ENCODE assay signal across 31 cellular contexts in genomic region chr11:75500742-75501141, GRCh38. TPM values are rescaled to one million over a fixed set of nuclear protein-coding genes. Genes with fewer than 3 reads are reported as not detected.
DNase-seq lines count a peak whose midpoint lies in the region; ATAC-seq and TF ChIP-seq lines count a peak whose summit lies in the region.
"Had no signal": no experiment of that assay in that cellular context is flagged by ENCODE, and none has a peak within 500 bp of the region (broad histone marks: within the 10 kb centered on the region; RNA-seq: fewer than 3 reads in every experiment).

No MANE protein-coding gene starts in this region.

- no peak overlapping the region for H3K9ac ChIP-seq in BLaER1 treated with 17β-estradiol and CSF1 and Interleukin-3, amounts not matched to agents 10 nM and 100 nM
- no peak overlapping the region for H3K9ac ChIP-seq in HCT116 (ENCODE audit: low read length)

- H3K27me3 ChIP-seq in BLaER1 treated with 17β-estradiol and CSF1 and Interleukin-3, amounts not matched to agents 10 nM and 100 nM, result no peaks in the 10 kb centered on the region
- no peaks in the 10 kb centered on the region for H3K27me3 ChIP-seq in HCT116 (ENCODE audit: insufficient read depth, low read length)
- no peaks in the 10 kb centered on the region for H3K27me3 ChIP-seq in WERI-Rb-1 (ENCODE audit: insufficient read depth, low read depth, severe bottlenecking)
- H3K27me3 ChIP-seq: brain microvascular endothelial cell, heart right ventricle had no signal

- no peak overlapping the region for H2AFZ ChIP-seq in HCT116 (ENCODE audit: low read depth, low read length, poor library complexity, severe bottlenecking)

- no peaks in the 10 kb centered on the region for H3K27me3 Mint-ChIP-seq in neural crest cell (ENCODE audit: low read depth)
- H3K27me3 Mint-ChIP-seq: activated CD4-positive, alpha-beta memory T cell treated with anti-CD3 and anti-CD28 coated beads for 36 hours had no signal

- H3K4me2 ChIP-seq in BLaER1 treated with 17β-estradiol and CSF1 and Interleukin-3, amounts not matched to agents 10 nM and 100 nM, result peak overlapping the region in 7 of 11 experiments; percentile 6 to 47 (median 24); a peak in 9 of 22 replicates
- H3K4me2 ChIP-seq in HCT116 (ENCODE audit: low read length), result peak overlapping the region; percentile 77

- no TSS peak for BruUV-seq in HCT116 (replicated peaks; lab: Mats Ljungman, UMichigan)

- H3K4me3 ChIP-seq in BLaER1 treated with 17β-estradiol and CSF1 and Interleukin-3, amounts not matched to agents 10 nM and 100 nM, result no peak overlapping the region
- no peak overlapping the region for H3K4me3 ChIP-seq in HCT116 (replicated peaks in 1 of 2; ENCODE audit: low read depth in 1 of 2, low read length in 2 of 2)
- no peak overlapping the region for H3K4me3 ChIP-seq in WERI-Rb-1 (ENCODE audit: low read depth, low read length)
- H3K4me3 ChIP-seq: heart right ventricle, SK-N-MC had no signal

- RAD21 ChIA-PET in HCT116 (lab: Charles Lee; ENCODE audit: low non-redundant PET in 1 of 2, low total read pairs in 2 of 2, uncharacterized antibody in 2 of 2, unreplicated experiment in 2 of 2), result no interaction called here

- TF ChIP-seq RAD21 in HCT116 (IDR thresholded peaks at IDR 0.05; ENCODE audit: low read depth), result no peak

- DNase-seq in HCT116 (ENCODE audit: low read depth, low spot score) (no peak), WERI-Rb-1 (no peak), neural crest cell (ENCODE audit: low read depth, low spot score) (no peak), HK-2 (ENCODE audit: unreplicated experiment) (no peak), SW480 (ENCODE audit: low spot score) (no peak)
- DNase-seq: activated CD4-positive, alpha-beta memory T cell treated with anti-CD3 and anti-CD28 coated beads for 36 hours; activated CD4-positive, CD25-positive, alpha-beta regulatory T cell treated with anti-CD3 and anti-CD28 coated beads, Interleukin-2, amount 50 U/mL, for 72 hours; activated CD8-positive, alpha-beta memory T cell treated with anti-CD3 and anti-CD28 coated beads, Interleukin-2, amount 50 U/mL, for 4 hours; activated naive CD4-positive, alpha-beta T cell treated with anti-CD3 and anti-CD28 coated beads, Interleukin-2, amount 10 ng/mL, durations not matched to agents 7 days and 5 days; brain microvascular endothelial cell; C1 segment of cervical spinal cord; effector CD4-positive, alpha-beta T cell; EL; foreskin fibroblast; GOT3; heart right ventricle; KBM-7; MM.1S; NCI-H1417; NCI-H2029 treated with DMSO at 0.1 percent for 48 hours; NCI-H226; NCI-H748 treated with DMSO at 0.1 percent for 48 hours; small intestine; stimulated activated CD8-positive, alpha-beta memory T cell treated with anti-CD3 and anti-CD28 coated beads, Interleukin-4, amount 100 ng/mL, for 48 hours; substantia nigra had no signal

- TF ChIP-seq CTCF in HCT116 (IDR thresholded peaks at IDR 0.05 in 2 of 3, conservative IDR thresholded peaks at IDR 0.05 in 1 of 3; ENCODE audit: borderline replicate concordance in 1 of 3, insufficient read depth in 1 of 3, low read depth in 2 of 3, low read length in 2 of 3) (no peak), WERI-Rb-1 (IDR thresholded peaks at IDR 0.05; ENCODE audit: low read depth, low read length) (no peak), neural crest cell (conservative IDR thresholded peaks at IDR 0.05) (no peak)

- POLR2A ChIA-PET in HCT116 (lab: Charles Lee), result no interaction called here

- intact Hi-C loops in HCT116 (cut with micrococcal nuclease), result no loop called here

- CTCF ChIA-PET in HCT116 (lab: Charles Lee), result no interaction called here

- peaks cover 8% of the 10 kb centered on the region for H3K4me1 Mint-ChIP-seq in neural crest cell

- peak overlapping the region; percentile 75 for H3K27ac Mint-ChIP-seq in neural crest cell (ENCODE audit: unreplicated experiment)
- H3K27ac Mint-ChIP-seq: activated CD4-positive, alpha-beta memory T cell treated with anti-CD3 and anti-CD28 coated beads for 36 hours; activated naive CD4-positive, alpha-beta T cell treated with anti-CD3 and anti-CD28 coated beads, Interleukin-2, amount 10 ng/mL, durations not matched to agents 7 days and 5 days; activated T-helper 1 cell treated with anti-CD3 and anti-CD28 coated beads, Interleukin-12 subunit alpha, Interleukin-12 subunit beta, Interleukin-2, Interleukin-4 antibody, amounts not matched to agents 30 ng/mL and 10 ng/mL and 1 ng/mL, durations not matched to agents 14 hours and 24 hours and 36 hours; T-helper 1 cell treated with Interleukin-12 subunit alpha and Interleukin-12 subunit beta and Interleukin-4 antibody, amounts not matched to agents 30 μg/mL and 1 μg/mL, for 36 hours had no signal

- H3K36me3 Mint-ChIP-seq in neural crest cell (ENCODE audit: low read depth), result no peaks in the 10 kb centered on the region
- H3K36me3 Mint-ChIP-seq: activated CD4-positive, alpha-beta memory T cell treated with anti-CD3 and anti-CD28 coated beads for 36 hours had no signal

- H3K9me3 ChIP-seq in BLaER1 treated with 17β-estradiol and CSF1 and Interleukin-3, amounts not matched to agents 10 nM and 100 nM (replicated peaks in 1 of 11), result no peaks in the 10 kb centered on the region
- no peaks in the 10 kb centered on the region for H3K9me3 ChIP-seq in HCT116 (ENCODE audit: control insufficient read depth in 1 of 2, insufficient read depth in 1 of 2, low read depth in 1 of 2, low read length in 2 of 2)
- no peaks in the 10 kb centered on the region for H3K9me3 ChIP-seq in WERI-Rb-1 (ENCODE audit: severe bottlenecking)
- H3K9me3 ChIP-seq: heart right ventricle had no signal

- no peaks in the 10 kb centered on the region for H3K9me2 ChIP-seq in HCT116 (ENCODE audit: insufficient read depth)

- no peak overlapping the region for H3K4me3 Mint-ChIP-seq in neural crest cell
- H3K4me3 Mint-ChIP-seq: activated CD4-positive, alpha-beta memory T cell treated with anti-CD3 and anti-CD28 coated beads for 36 hours; activated naive CD4-positive, alpha-beta T cell treated with anti-CD3 and anti-CD28 coated beads, Interleukin-2, amount 10 ng/mL, durations not matched to agents 7 days and 5 days; activated T-helper 1 cell treated with anti-CD3 and anti-CD28 coated beads, Interleukin-12 subunit alpha, Interleukin-12 subunit beta, Interleukin-2, Interleukin-4 antibody, amounts not matched to agents 30 ng/mL and 10 ng/mL and 1 ng/mL, durations not matched to agents 14 hours and 24 hours and 36 hours; T-helper 1 cell treated with Interleukin-12 subunit alpha and Interleukin-12 subunit beta and Interleukin-4 antibody, amounts not matched to agents 30 μg/mL and 1 μg/mL, for 36 hours had no signal

- H3K9me3 Mint-ChIP-seq in neural crest cell, result no peaks in the 10 kb centered on the region
- H3K9me3 Mint-ChIP-seq: activated CD4-positive, alpha-beta memory T cell treated with anti-CD3 and anti-CD28 coated beads for 36 hours; activated naive CD4-positive, alpha-beta T cell treated with anti-CD3 and anti-CD28 coated beads, Interleukin-2, amount 10 ng/mL, durations not matched to agents 7 days and 5 days; activated T-helper 1 cell treated with anti-CD3 and anti-CD28 coated beads, Interleukin-12 subunit alpha, Interleukin-12 subunit beta, Interleukin-2, Interleukin-4 antibody, amounts not matched to agents 30 ng/mL and 10 ng/mL and 1 ng/mL, durations not matched to agents 14 hours and 24 hours and 36 hours; T-helper 1 cell treated with Interleukin-12 subunit alpha and Interleukin-12 subunit beta and Interleukin-4 antibody, amounts not matched to agents 30 μg/mL and 1 μg/mL, for 36 hours had no signal

- H3K36me3 ChIP-seq in BLaER1 treated with 17β-estradiol and CSF1 and Interleukin-3, amounts not matched to agents 10 nM and 100 nM, result no peaks in the 10 kb centered on the region
- no peaks in the 10 kb centered on the region for H3K36me3 ChIP-seq in HCT116 (ENCODE audit: control insufficient read depth in 1 of 2, insufficient read depth in 2 of 2, low read length in 2 of 2)
- no peaks in the 10 kb centered on the region for H3K36me3 ChIP-seq in WERI-Rb-1
- H3K36me3 ChIP-seq: brain microvascular endothelial cell, heart right ventricle had no signal

- peaks cover 9 to 23% (median 11%) of the 10 kb centered on the region in 10 experiments; a peak in 17 of 20 replicates for H3K4me1 ChIP-seq in BLaER1 treated with 17β-estradiol and CSF1 and Interleukin-3, amounts not matched to agents 10 nM and 100 nM
- H3K4me1 ChIP-seq in HCT116 (ENCODE audit: control insufficient read depth in 1 of 2, insufficient read depth in 2 of 2, low read length in 2 of 2), result peaks cover 26 to 47% of the 10 kb centered on the region in 2 experiments

- H3K27ac ChIP-seq in BLaER1 treated with 17β-estradiol and CSF1 and Interleukin-3, amounts not matched to agents 10 nM and 100 nM, result no peak overlapping the region
- H3K27ac ChIP-seq in HCT116 (ENCODE audit: low read depth, low read length) (no peak overlapping the region; the same call in 1 of the 2 replicates), WERI-Rb-1 (peak overlapping the region; percentile 23; the same call in 1 of the 2 replicates)
- H3K27ac ChIP-seq: brain microvascular endothelial cell, SK-N-MC had no signal

- H4K20me1 ChIP-seq in BLaER1 treated with 17β-estradiol and CSF1 and Interleukin-3, amounts not matched to agents 10 nM and 100 nM, result peaks cover 0 to 20% (median 0%) of the 10 kb centered on the region in 11 experiments; a peak in 2 of 22 replicates
- no peaks in the 10 kb centered on the region for H4K20me1 ChIP-seq in HCT116 (ENCODE audit: insufficient read depth)

- H3K79me2 ChIP-seq in HCT116 (ENCODE audit: insufficient read depth, low read length), result no peaks in the 10 kb centered on the region

- ATAC-seq in HCT116 (no peak), HG03442 (IDR thresholded peaks at IDR 0.05; ENCODE audit: unreplicated experiment) (no peak), GM18519 (IDR thresholded peaks at IDR 0.05; ENCODE audit: low FRiP score, unreplicated experiment) (no peak)

- no peak for TF ChIP-seq POLR2A in HCT116 (IDR thresholded peaks at IDR 0.05; ENCODE audit: borderline replicate concordance, extremely low read depth, insufficient read depth, insufficient read length)

TF ChIP-seq in HCT116, 20 proteins besides CTCF, POLR2A, EP300 and RAD21 (continues in another document):
- no peak for TF ChIP-seq SP1 (IDR thresholded peaks at IDR 0.05; ENCODE audit: low read depth)

RNA-seq across cellular contexts. Expression of gene GDPD5, which starts 25.0 kb away (rescaled TPM):
- total RNA-seq in HCT116 (2021; ENCODE audit: unreplicated experiment) (27.5 TPM), neural crest cell (13.3 and 15.4 TPM in 2 replicates)
- 23.0 and 24.7 TPM in 2 replicates for polyA plus RNA-seq in HCT116 (2012)
